In genomic region chr4:168815373-168816345, GRCh38 we compare ENCODE assay signal across 11 cellular contexts.
DNase-seq lines count a peak whose midpoint lies in the region; ATAC-seq and TF ChIP-seq lines count a peak whose summit lies in the region.
"Had no signal": no experiment of that assay in that cellular context is flagged by ENCODE, and none has a peak within 500 bp of the region (broad histone marks: within the 10 kb centered on the region; RNA-seq: fewer than 3 reads in every experiment).

No MANE protein-coding gene starts in this region.

- peak overlapping the region; percentile 77 for H3K27ac Mint-ChIP-seq in endothelial cell (ENCODE audit: unreplicated experiment)
- H3K27ac Mint-ChIP-seq in activated CD4-positive, alpha-beta memory T cell treated with anti-CD3 and anti-CD28 coated beads, Interleukin-2, amount 10 ng/mL, durations not matched to agents 7 days and 5 days, result no peak overlapping the region
- H3K27ac Mint-ChIP-seq: activated CD4-positive, alpha-beta memory T cell treated with anti-CD3 and anti-CD28 coated beads for 36 hours had no signal

- no peaks in the 10 kb centered on the region for H3K27me3 ChIP-seq in thoracic aorta (replicated peaks; ENCODE audit: insufficient read depth)

- CTCF ChIA-PET in activated CD4-positive, alpha-beta memory T cell treated with anti-CD3 and anti-CD28 coated beads, Interleukin-2, amount 10 ng/mL, durations not matched to agents 7 days and 5 days (lab: Charles Lee), result no interaction called here

- intact Hi-C loops in posterior cingulate gyrus (cut with DNase I), result no loop called here

- peak overlapping the region; percentile 82 to 85 for H3K27ac ChIP-seq in thoracic aorta

- DNase-seq in RPMI7951 (ENCODE audit: low read depth), result peak; percentile 32
- no peak for DNase-seq in endothelial cell (ENCODE audit: low spot score)
- DNase-seq in midbrain (lab: John Stamatoyannopoulos, UW), result peak; percentile 11
- DNase-seq in thoracic aorta (ENCODE audit: low spot score), result no peak
- DNase-seq in MV-4-11 (lab: John Stamatoyannopoulos, UW), result no peak
- no peak for DNase-seq in posterior cingulate gyrus
- no peak for DNase-seq in middle frontal gyrus (ENCODE audit: extremely low spot score, low spot score)
- DNase-seq in activated CD4-positive, alpha-beta memory T cell treated with anti-CD3 and anti-CD28 coated beads, Interleukin-2, amount 10 ng/mL, durations not matched to agents 7 days and 5 days, result no peak
- DNase-seq: naive B cell had no signal

- no peaks in the 10 kb centered on the region for H3K9me3 Mint-ChIP-seq in endothelial cell (ENCODE audit: unreplicated experiment)
- no peaks in the 10 kb centered on the region for H3K9me3 Mint-ChIP-seq in activated CD4-positive, alpha-beta memory T cell treated with anti-CD3 and anti-CD28 coated beads, Interleukin-2, amount 10 ng/mL, durations not matched to agents 7 days and 5 days
- H3K9me3 Mint-ChIP-seq: activated CD4-positive, alpha-beta memory T cell treated with anti-CD3 and anti-CD28 coated beads for 36 hours; naive B cell had no signal

- no peaks in the 10 kb centered on the region for H3K36me3 Mint-ChIP-seq in endothelial cell (ENCODE audit: low read depth, unreplicated experiment)
- H3K36me3 Mint-ChIP-seq in activated CD4-positive, alpha-beta memory T cell treated with anti-CD3 and anti-CD28 coated beads, Interleukin-2, amount 10 ng/mL, durations not matched to agents 7 days and 5 days (ENCODE audit: low read depth), result no peaks in the 10 kb centered on the region
- H3K36me3 Mint-ChIP-seq: activated CD4-positive, alpha-beta memory T cell treated with anti-CD3 and anti-CD28 coated beads for 36 hours; naive B cell had no signal

- no peaks in the 10 kb centered on the region for H3K36me3 ChIP-seq in thoracic aorta

- TF ChIP-seq CTCF in endothelial cell (IDR thresholded peaks at IDR 0.05; ENCODE audit: unreplicated experiment) (no peak), thoracic aorta (IDR thresholded peaks at IDR 0.05) (no peak)

- H3K27me3 Mint-ChIP-seq in endothelial cell (ENCODE audit: unreplicated experiment), result peaks cover 5% of the 10 kb centered on the region
- H3K27me3 Mint-ChIP-seq in activated CD4-positive, alpha-beta memory T cell treated with anti-CD3 and anti-CD28 coated beads, Interleukin-2, amount 10 ng/mL, durations not matched to agents 7 days and 5 days, result peaks cover 41% of the 10 kb centered on the region

- POLR2A ChIA-PET in activated CD4-positive, alpha-beta memory T cell treated with anti-CD3 and anti-CD28 coated beads, Interleukin-2, amount 10 ng/mL, durations not matched to agents 7 days and 5 days (lab: Charles Lee), result interaction anchor here (2.1 kb wide), 1 partner anchor 16 kb away, joined by 14 read pairs; no protein-coding TSS in a partner anchor

- no peaks in the 10 kb centered on the region for H3K9me3 ChIP-seq in thoracic aorta

- ATAC-seq in thoracic aorta (ENCODE audit: insufficient number of reproducible peaks, low FRiP score, low read depth), result no peak
- ATAC-seq: Panc1 had no signal

- no peak overlapping the region for H3K4me3 Mint-ChIP-seq in endothelial cell (ENCODE audit: unreplicated experiment)
- H3K4me3 Mint-ChIP-seq in activated CD4-positive, alpha-beta memory T cell treated with anti-CD3 and anti-CD28 coated beads, Interleukin-2, amount 10 ng/mL, durations not matched to agents 7 days and 5 days, result no peak overlapping the region
- H3K4me3 Mint-ChIP-seq: activated CD4-positive, alpha-beta memory T cell treated with anti-CD3 and anti-CD28 coated beads for 36 hours had no signal

- H3K4me1 Mint-ChIP-seq in endothelial cell (ENCODE audit: unreplicated experiment), result peaks cover 25% of the 10 kb centered on the region
- H3K4me1 Mint-ChIP-seq in activated CD4-positive, alpha-beta memory T cell treated with anti-CD3 and anti-CD28 coated beads, Interleukin-2, amount 10 ng/mL, durations not matched to agents 7 days and 5 days, result peaks cover 6% of the 10 kb centered on the region

- peaks cover 30 to 74% of the 10 kb centered on the region in 2 donors for H3K4me1 ChIP-seq in thoracic aorta (ENCODE audit: control insufficient read depth in 1 of 2, low read depth in 2 of 2)

- H3K4me3 ChIP-seq in thoracic aorta, result peak overlapping the region; percentile 65

Comparison
In these comparisons a context has a peak if more than half of its experiments do, and no peak if none do; other contexts are left out.
1. DNase-seq: peak in RPMI7951 (single experiment) and midbrain (single experiment); none in endothelial cell (single experiment), thoracic aorta (single experiment), MV-4-11 (single experiment), posterior cingulate gyrus (0 of 10), middle frontal gyrus (single experiment) and activated CD4-positive, alpha-beta memory T cell treated with anti-CD3 and anti-CD28 coated beads, Interleukin-2, amount 10 ng/mL, durations not matched to agents 7 days and 5 days (single experiment).